ENCODE assay signal across 25 cellular contexts in genomic region chr2:227614740-227615139, GRCh38. TPM values are rescaled to one million over a fixed set of nuclear protein-coding genes. Genes with fewer than 3 reads are reported as not detected.
"Had no signal": no experiment of that assay in that cellular context is flagged by ENCODE, and none has a peak within 500 bp of the region (broad histone marks: within the 10 kb centered on the region; RNA-seq: fewer than 3 reads in every experiment).

SCYGR3 (minus strand) TSS chr2:227614840; CDS start chr2:227614840, 0 bp downstream.

- H3K27me3 ChIP-seq: MG63, Peyer's patch had no signal

- ATAC-seq: PC-3, Right ventricle myocardium inferior, SK-N-SH treated with all-trans-retinoic acid at 6 μM for 48 hours had no signal

- DNase-seq: IMR-90, Karpas-422, KG1, MG63, NCI-H1092 treated with DMSO at 0.1 percent for 48 hours, NCI-H1436, NCI-H187, NCI-H2081 treated with DMSO at 0.1 percent for 48 hours, NCI-H2171, NCI-H226, NCI-H446, NCI-H524 treated with DMSO at 0.1 percent for 48 hours, NCI-H69, NCI-H774, PC-3, Peyer's patch, SHP77 treated with DMSO at 0.1 percent for 48 hours, SJCRH30, T-helper 1 cell had no signal

- H3K9me3 ChIP-seq: MG63, Peyer's patch, SJCRH30 had no signal

- H3K4me3 ChIP-seq: MG63, Peyer's patch, SJCRH30 had no signal

- H3K36me3 ChIP-seq: MG63, Peyer's patch, SJCRH30 had no signal

- H3K4me1 ChIP-seq: Peyer's patch, SJCRH30 had no signal

- H3K27ac ChIP-seq: Peyer's patch, SJCRH30 had no signal

RNA-seq across cellular contexts. Expression of gene SCYGR3, which starts in this region (rescaled TPM):
- total RNA-seq: HepG2, HT1080, IMR-90, OCI-LY7, PC-3, Peyer's patch, Right ventricle myocardium inferior, RPMI7951, SJCRH30 had no signal
